10 cellular contexts compared by ENCODE assay signal in the genomic region with DNA sequence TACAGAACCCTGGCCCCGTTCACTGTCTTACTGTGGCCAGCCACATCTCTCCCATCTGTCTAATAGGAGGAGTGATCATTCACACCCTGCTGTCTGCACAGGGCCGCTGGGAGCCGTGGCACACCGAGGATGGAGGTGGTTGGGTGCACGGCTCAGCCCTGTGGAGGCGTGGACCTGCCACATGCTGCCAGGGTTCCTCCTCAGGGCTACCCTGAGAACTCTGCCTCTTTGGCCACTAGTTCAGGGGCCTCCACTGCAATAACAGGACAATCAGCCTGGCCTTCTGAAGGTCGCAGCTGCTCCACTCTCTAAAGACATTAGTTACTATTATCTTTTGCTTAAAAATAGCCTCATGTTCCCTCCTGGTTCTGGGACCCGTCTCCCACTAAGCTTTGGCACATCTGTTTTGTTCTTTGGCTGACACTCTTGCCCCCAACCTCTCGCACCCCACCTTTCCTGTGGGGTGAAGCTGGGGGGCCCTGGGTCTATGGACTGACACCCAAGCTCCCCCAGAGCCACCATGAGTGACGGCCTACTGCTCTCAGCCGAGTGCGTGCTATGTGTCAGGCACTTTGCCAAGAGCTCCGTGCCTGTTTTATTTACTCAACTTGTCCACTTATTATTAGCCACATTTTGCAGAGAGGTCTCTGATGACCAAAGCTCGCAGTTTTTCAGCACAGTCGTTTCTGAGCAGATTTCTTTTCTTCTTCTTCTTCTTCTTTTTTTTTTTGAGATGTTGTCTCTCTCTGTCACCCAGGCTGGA.
DNase-seq lines count a peak whose midpoint lies in the region; ATAC-seq and TF ChIP-seq lines count a peak whose summit lies in the region.
"Had no signal": no experiment of that assay in that cellular context is flagged by ENCODE, and none has a peak within 500 bp of the region (broad histone marks: within the 10 kb centered on the region; RNA-seq: fewer than 3 reads in every experiment).

No MANE protein-coding gene starts in this region.

- H3K27ac ChIP-seq in brain microvascular endothelial cell (no peak overlapping the region), testis (peak overlapping the region in 1 of 2 donors; percentile 61)

- no peak for TF ChIP-seq POLR2A in testis (IDR thresholded peaks at IDR 0.05)

- H3K36me3 ChIP-seq in brain microvascular endothelial cell (replicated peaks) (no peaks in the 10 kb centered on the region), testis (ENCODE audit: low read depth, missing control alignments) (no peaks in the 10 kb centered on the region)

- peaks cover 6% of the 10 kb centered on the region for H3K4me1 ChIP-seq in testis
- H3K4me1 ChIP-seq: Caco-2 had no signal

- in situ Hi-C loops in brain microvascular endothelial cell (cut with HindIII; ENCODE audit: low pct_ligation_motif_present, low sequenced_read_pairs) = loop anchor here (10.0 kb wide), 1 partner anchor 111 kb away; no protein-coding TSS in a partner anchor

- DNase-seq in NCI-H1092 (lab: John Stamatoyannopoulos, UW) = peak; percentile 80
- peak; percentile 31 for DNase-seq in brain microvascular endothelial cell
- peak; percentile 12 for DNase-seq in iris pigment epithelial cell (ENCODE audit: low read depth)
- DNase-seq in testis = peak; percentile 65
- no peak for DNase-seq in effector CD4-positive, alpha-beta T cell
- DNase-seq: activated naive CD8-positive, alpha-beta T cell treated with anti-CD3 and anti-CD28 coated beads, Interleukin-2, amount 10 ng/mL, durations not matched to agents 7 days and 5 days; Caco-2; T-helper 17 cell had no signal

- H3K4me3 ChIP-seq in brain microvascular endothelial cell (ENCODE audit: low read depth, low read length) (no peak overlapping the region), testis (no peak overlapping the region)

- no peaks in the 10 kb centered on the region for H3K27me3 ChIP-seq in brain microvascular endothelial cell (replicated peaks)
- no peaks in the 10 kb centered on the region for H3K27me3 ChIP-seq in testis

- no peaks in the 10 kb centered on the region for H3K9me3 ChIP-seq in testis
- H3K9me3 ChIP-seq: Caco-2 had no signal

- TF ChIP-seq CTCF in brain microvascular endothelial cell (IDR thresholded peaks at IDR 0.05; ENCODE audit: low read depth, low read length, missing control alignments) = no peak
- no peak for TF ChIP-seq CTCF in testis (IDR thresholded peaks at IDR 0.05)

- 34 to 39% methylated on average over 10 to 15 of the region's 15 CpGs for WGBS in testis, 2 donors

- ATAC-seq in activated CD4-positive, CD25-positive, alpha-beta regulatory T cell treated with anti-CD3 and anti-CD28 coated beads, Interleukin-2, amount 50 U/mL, for 24 hours = no peak
- ATAC-seq in HG03460 (IDR thresholded peaks at IDR 0.05; ENCODE audit: unreplicated experiment) = no peak
- ATAC-seq: T-helper 17 cell had no signal

- intact Hi-C loops in testis (cut with DNase I; ENCODE audit: low total_unique reads) = loop anchor here (5.0 kb wide), 1 partner anchor 108 kb away; no protein-coding TSS in a partner anchor
